ENCODE assay signal across 32 cellular contexts in genomic region chr19:5918463-5919079, GRCh38. TPM values are rescaled to one million over a fixed set of nuclear protein-coding genes. Genes with fewer than 3 reads are reported as not detected.
"Had no signal": no experiment of that assay in that cellular context is flagged by ENCODE, and none has a peak within 500 bp of the region (broad histone marks: within the 10 kb centered on the region; RNA-seq: fewer than 3 reads in every experiment).

No MANE protein-coding gene starts in this region.

- H3K36me3 ChIP-seq: uterus had no signal

- H3K27ac Mint-ChIP-seq: dendritic cell treated with granulocyte-macrophage colony-stimulating factor and Interleukin-4, amounts not matched to agents 40 ng/mL and 50 ng/mL, for 4 days; endodermal cell; memory B cell; nephron; progenitor cell of endocrine pancreas had no signal

- H3K4me3 ChIP-seq: colonic mucosa, gastrocnemius medialis, lung, suprapubic skin, transverse colon, upper lobe of right lung, uterus had no signal

- H3K4me1 Mint-ChIP-seq: endodermal cell; memory B cell; naive thymus-derived CD4-positive, alpha-beta T cell; nephron; stimulated activated naive CD8-positive, alpha-beta T cell treated with anti-CD3 and anti-CD28 coated beads, Interleukin-15, amount 100 ng/mL, for 72 hours had no signal

- H2AFZ ChIP-seq: parathyroid adenoma had no signal

- H3K9ac ChIP-seq: parathyroid adenoma had no signal

- H3K27me3 Mint-ChIP-seq: dendritic cell treated with granulocyte-macrophage colony-stimulating factor and Interleukin-4, amounts not matched to agents 40 ng/mL and 50 ng/mL, for 4 days; memory B cell; naive thymus-derived CD4-positive, alpha-beta T cell; progenitor cell of endocrine pancreas; stimulated activated naive CD8-positive, alpha-beta T cell treated with anti-CD3 and anti-CD28 coated beads, Interleukin-15, amount 100 ng/mL, for 72 hours had no signal

- H3K27me3 ChIP-seq: colonic mucosa, gastrocnemius medialis, suprapubic skin, transverse colon, upper lobe of right lung, uterus had no signal

- H3K79me2 ChIP-seq: parathyroid adenoma had no signal

- H3K9me3 Mint-ChIP-seq: dendritic cell treated with granulocyte-macrophage colony-stimulating factor and Interleukin-4, amounts not matched to agents 40 ng/mL and 50 ng/mL, for 4 days; endodermal cell; memory B cell; naive thymus-derived CD4-positive, alpha-beta T cell; nephron; stimulated activated naive CD8-positive, alpha-beta T cell treated with anti-CD3 and anti-CD28 coated beads, Interleukin-15, amount 100 ng/mL, for 72 hours had no signal

- H3K4me1 ChIP-seq: gastrocnemius medialis, upper lobe of right lung, uterus had no signal

- H3K9me3 ChIP-seq: colonic mucosa, gastrocnemius medialis, suprapubic skin, transverse colon, upper lobe of right lung, uterus had no signal

- H3K4me3 Mint-ChIP-seq: dendritic cell treated with granulocyte-macrophage colony-stimulating factor and Interleukin-4, amounts not matched to agents 40 ng/mL and 50 ng/mL, for 4 days; endodermal cell; memory B cell; naive thymus-derived CD4-positive, alpha-beta T cell; nephron; stimulated activated naive CD8-positive, alpha-beta T cell treated with anti-CD3 and anti-CD28 coated beads, Interleukin-15, amount 100 ng/mL, for 72 hours had no signal

- DNase-seq: colonic mucosa; effector CD8-positive, alpha-beta T cell; endodermal cell; foreskin fibroblast; gastrocnemius medialis; head of caudate nucleus; midbrain; naive thymus-derived CD4-positive, alpha-beta T cell; occipital lobe; stimulated activated CD4-positive, alpha-beta T cell treated with anti-CD3 and anti-CD28 coated beads, Interleukin-2, amount 100 ng/mL, for 24 hours; stimulated activated CD4-positive, alpha-beta T cell treated with anti-CD3 and anti-CD28 coated beads, Interleukin-4, amount 100 ng/mL, for 24 hours; stimulated activated naive CD4-positive, alpha-beta T cell; stimulated activated naive CD8-positive, alpha-beta T cell treated with anti-CD3 and anti-CD28 coated beads, Interleukin-15, amount 100 ng/mL, for 72 hours; transverse colon; upper lobe of right lung; uterus had no signal

- FAIRE-seq: keratinocyte had no signal

- H3K27ac ChIP-seq: colonic mucosa, epithelial cell of prostate, gastrocnemius medialis, parathyroid adenoma, suprapubic skin, transverse colon, upper lobe of right lung, uterus had no signal

- ATAC-seq: esophagus mucosa; gastrocnemius medialis; naive thymus-derived CD4-positive, alpha-beta T cell; sciatic nerve; stimulated activated naive CD8-positive, alpha-beta T cell treated with anti-CD3 and anti-CD28 coated beads, Interleukin-15, amount 100 ng/mL, for 72 hours; upper lobe of right lung had no signal

RNA-seq across cellular contexts. Expression of gene FUT5, which starts 48.2 kb away (rescaled TPM):
- total RNA-seq: chondrocyte, esophagus mucosa, gastrocnemius medialis, glomerular endothelial cell, lung, mucosa of gallbladder, occipital lobe, progenitor cell of endocrine pancreas, skeletal muscle tissue, upper lobe of right lung, uterus had no signal
- polyA plus RNA-seq: keratinocyte; lung; naive thymus-derived CD4-positive, alpha-beta T cell; thymus had no signal
